ENCODE assay signal across 17 cellular contexts in genomic region chr9:126394802-126395201, GRCh38.
DNase-seq lines count a peak whose midpoint lies in the region; ATAC-seq lines count a peak whose summit lies in the region.
"Had no signal": no experiment of that assay in that cellular context is flagged by ENCODE, and none has a peak within 500 bp of the region (broad histone marks: within the 10 kb centered on the region; RNA-seq: fewer than 3 reads in every experiment).

No MANE protein-coding gene starts in this region.

- H3K9me3 Mint-ChIP-seq in CD8-positive, alpha-beta memory T cell: no peaks in the 10 kb centered on the region
- H3K9me3 Mint-ChIP-seq in central memory CD8-positive, alpha-beta T cell: no peaks in the 10 kb centered on the region
- H3K9me3 Mint-ChIP-seq in naive thymus-derived CD8-positive, alpha-beta T cell: no peaks in the 10 kb centered on the region

- H3K27me3 Mint-ChIP-seq in CD8-positive, alpha-beta memory T cell: no peaks in the 10 kb centered on the region
- no peaks in the 10 kb centered on the region for H3K27me3 Mint-ChIP-seq in central memory CD8-positive, alpha-beta T cell
- H3K27me3 Mint-ChIP-seq in naive thymus-derived CD8-positive, alpha-beta T cell: no peaks in the 10 kb centered on the region

- DNase-seq in CD8-positive, alpha-beta memory T cell: no peak
- no peak for DNase-seq in central memory CD8-positive, alpha-beta T cell (ENCODE audit: low spot score in 2 of 2)
- DNase-seq in naive thymus-derived CD8-positive, alpha-beta T cell: no peak
- no peak for DNase-seq in NCI-H1436 treated with DMSO at 0.1 percent for 48 hours (lab: John Stamatoyannopoulos, UW)
- no peak for DNase-seq in effector CD8-positive, alpha-beta T cell (lab: John Stamatoyannopoulos, UW)
- DNase-seq: Caco-2, KBM-7, NCI-H1105, NCI-H187 treated with DMSO at 0.1 percent for 48 hours, NCI-H446, NCI-H748 treated with DMSO at 0.1 percent for 48 hours had no signal

- H3K4me3 ChIP-seq in CD8-positive, alpha-beta memory T cell (ENCODE audit: low read length): no peak overlapping the region
- H3K4me3 ChIP-seq: BLaER1, GM12878, SK-N-MC had no signal

- no peaks in the 10 kb centered on the region for H3K36me3 ChIP-seq in CD8-positive, alpha-beta memory T cell (ENCODE audit: insufficient read depth, low read length)
- peaks cover 60% of the 10 kb centered on the region for H3K36me3 ChIP-seq in KOPT-K1 (ENCODE audit: insufficient read depth, low read length)

- CTCF ChIA-PET in CD8-positive, alpha-beta memory T cell (lab: Charles Lee): interaction anchor here (2.7 to 6.2 kb wide), 4 partner anchors 68 to 97 kb away, joined by 23 to 124 read pairs (median 74); partner anchors contain the start of gene MVB12B

- POLR2A ChIA-PET in CD8-positive, alpha-beta memory T cell (lab: Charles Lee): no interaction called here
- POLR2A ChIA-PET in naive thymus-derived CD8-positive, alpha-beta T cell (lab: Charles Lee): interaction anchor here (0.5 to 2.9 kb wide), 2 partner anchors 68 to 520 kb away, joined by 3 to 31 read pairs; partner anchors contain the start of genes MVB12B and RALGPS1

- H3K27ac Mint-ChIP-seq in CD8-positive, alpha-beta memory T cell: peak overlapping the region; percentile 77 to 98 (median 94)
- peak overlapping the region; percentile 80 for H3K27ac Mint-ChIP-seq in central memory CD8-positive, alpha-beta T cell (ENCODE audit: low read depth)
- H3K27ac Mint-ChIP-seq in naive thymus-derived CD8-positive, alpha-beta T cell: peak overlapping the region in 9 of 10 donors; percentile 83 to 98 (median 96)

- no peak for ATAC-seq in central memory CD8-positive, alpha-beta T cell (replicated peaks; ENCODE audit: extremely low read depth, poor library complexity, severe bottlenecking)
- no peak for ATAC-seq in naive thymus-derived CD8-positive, alpha-beta T cell
- no peak for ATAC-seq in HG03095 (IDR thresholded peaks at IDR 0.05; ENCODE audit: unreplicated experiment)
- ATAC-seq: GM12878, Right ventricle myocardium inferior had no signal

- peaks cover 0 to 85% (median 9%) of the 10 kb centered on the region in 3 donors for H3K36me3 Mint-ChIP-seq in CD8-positive, alpha-beta memory T cell
- H3K36me3 Mint-ChIP-seq in central memory CD8-positive, alpha-beta T cell (ENCODE audit: insufficient read depth): peaks cover 42% of the 10 kb centered on the region
- peaks cover 0 to 49% (median 4%) of the 10 kb centered on the region in 3 donors for H3K36me3 Mint-ChIP-seq in naive thymus-derived CD8-positive, alpha-beta T cell

- peaks cover 28% of the 10 kb centered on the region for H3K4me1 ChIP-seq in CD8-positive, alpha-beta memory T cell (ENCODE audit: insufficient read depth, low read length)
- H3K4me1 ChIP-seq: Caco-2 had no signal

- peaks cover 42 to 75% (median 64%) of the 10 kb centered on the region in 3 donors for H3K4me1 Mint-ChIP-seq in CD8-positive, alpha-beta memory T cell
- H3K4me1 Mint-ChIP-seq in central memory CD8-positive, alpha-beta T cell: peaks cover 61% of the 10 kb centered on the region
- peaks cover 40 to 63% (median 58%) of the 10 kb centered on the region in 4 donors for H3K4me1 Mint-ChIP-seq in naive thymus-derived CD8-positive, alpha-beta T cell

- no peak overlapping the region for H3K27ac ChIP-seq in CD8-positive, alpha-beta memory T cell (ENCODE audit: low read depth, low read length)
- H3K27ac ChIP-seq in KOPT-K1 (ENCODE audit: low read depth, low read length, poor library complexity, severe bottlenecking): peak overlapping the region; percentile 61
- H3K27ac ChIP-seq: BLaER1, SK-N-MC had no signal

- no peaks in the 10 kb centered on the region for H3K9me3 ChIP-seq in CD8-positive, alpha-beta memory T cell (ENCODE audit: low read length)
- no peaks in the 10 kb centered on the region for H3K9me3 ChIP-seq in KOPT-K1 (ENCODE audit: insufficient read depth, low read length, poor library complexity, severe bottlenecking)
- H3K9me3 ChIP-seq: BLaER1, Caco-2 had no signal

- no peaks in the 10 kb centered on the region for H3K27me3 ChIP-seq in CD8-positive, alpha-beta memory T cell (ENCODE audit: insufficient read depth, low read length, poor library complexity, severe bottlenecking)
- H3K27me3 ChIP-seq: BLaER1 had no signal

- H3K4me3 Mint-ChIP-seq in CD8-positive, alpha-beta memory T cell: peak overlapping the region in 1 of 7 donors; percentile 25
- H3K4me3 Mint-ChIP-seq in central memory CD8-positive, alpha-beta T cell: no peak overlapping the region
- peak overlapping the region in 1 of 10 donors; percentile 3 for H3K4me3 Mint-ChIP-seq in naive thymus-derived CD8-positive, alpha-beta T cell
